ENCODE assay signal across 12 cellular contexts in genomic region chr12:67646775-67647174, GRCh38. TPM values are rescaled to one million over a fixed set of nuclear protein-coding genes. Genes with fewer than 3 reads are reported as not detected.
DNase-seq lines count a peak whose midpoint lies in the region; ATAC-seq and TF ChIP-seq lines count a peak whose summit lies in the region.
"Had no signal": no experiment of that assay in that cellular context is flagged by ENCODE, and none has a peak within 500 bp of the region (broad histone marks: within the 10 kb centered on the region; RNA-seq: fewer than 3 reads in every experiment).

No MANE protein-coding gene starts in this region.

- no peak overlapping the region for H2AFZ ChIP-seq in PC-9

- TF ChIP-seq CTCF in activated CD8-positive, alpha-beta T cell treated with anti-CD3 and anti-CD28 coated beads for 36 hours (IDR thresholded peaks at IDR 0.05) = no peak
- TF ChIP-seq CTCF in PC-9 (conservative IDR thresholded peaks at IDR 0.05) (no peak), sigmoid colon (IDR thresholded peaks at IDR 0.05) (no peak), mesothelial cell of epicardium (IDR thresholded peaks at IDR 0.05; ENCODE audit: unreplicated experiment) (no peak)

- H3K9me3 ChIP-seq in PC-9 (ENCODE audit: insufficient read depth, low read depth) (no peaks in the 10 kb centered on the region), iPS-15b (ENCODE audit: control insufficient read depth, insufficient read depth, low read length) (no peaks in the 10 kb centered on the region), sigmoid colon (no peaks in the 10 kb centered on the region)

- peak overlapping the region; percentile 98 for H3K27ac ChIP-seq in PC-9
- H3K27ac ChIP-seq in sigmoid colon = peak overlapping the region in 3 of 4 donors; percentile 98 to 100 (median 99)

- peak overlapping the region; percentile 89; the same call in 1 of the 2 replicates for H3K4me3 ChIP-seq in PC-9
- peak overlapping the region; percentile 85 for H3K4me3 ChIP-seq in iPS-15b (ENCODE audit: low read depth, low read length)
- no peak overlapping the region for H3K4me3 ChIP-seq in sigmoid colon

- peaks cover 19% of the 10 kb centered on the region for H3K36me3 Mint-ChIP-seq in activated CD8-positive, alpha-beta T cell treated with anti-CD3 and anti-CD28 coated beads, Interleukin-2, amount 10 ng/mL, durations not matched to agents 7 days and 5 days (ENCODE audit: low read depth)
- H3K36me3 Mint-ChIP-seq in activated CD8-positive, alpha-beta T cell treated with anti-CD3 and anti-CD28 coated beads for 36 hours (ENCODE audit: low read depth) = peaks cover 17% of the 10 kb centered on the region
- H3K36me3 Mint-ChIP-seq in mesothelial cell of epicardium = no peaks in the 10 kb centered on the region

- H3K79me2 ChIP-seq in PC-9 (ENCODE audit: low read depth) = peaks cover 32% of the 10 kb centered on the region

- no peaks in the 10 kb centered on the region for H3K9me2 ChIP-seq in PC-9 (ENCODE audit: insufficient read depth)

- H3K27ac Mint-ChIP-seq in activated CD8-positive, alpha-beta T cell treated with anti-CD3 and anti-CD28 coated beads, Interleukin-2, amount 10 ng/mL, durations not matched to agents 7 days and 5 days = no peak overlapping the region
- no peak overlapping the region for H3K27ac Mint-ChIP-seq in activated CD8-positive, alpha-beta T cell treated with anti-CD3 and anti-CD28 coated beads for 36 hours
- no peak overlapping the region for H3K27ac Mint-ChIP-seq in mesothelial cell of epicardium

- peak overlapping the region; percentile 99; the same call in 1 of the 2 replicates for H3K4me2 ChIP-seq in PC-9

- H3K36me3 ChIP-seq in PC-9 (ENCODE audit: low read depth) (peaks cover 8% of the 10 kb centered on the region; the same call in 1 of the 2 replicates), iPS-15b (ENCODE audit: control insufficient read depth, insufficient read depth, low read length) (no peaks in the 10 kb centered on the region), sigmoid colon (no peaks in the 10 kb centered on the region)

- no peak for TF ChIP-seq POLR2A in sigmoid colon (IDR thresholded peaks at IDR 0.05)

- ATAC-seq in activated CD8-positive, alpha-beta T cell treated with anti-CD3 and anti-CD28 coated beads, Interleukin-2, amount 10 ng/mL, durations not matched to agents 7 days and 5 days = no peak
- no peak for ATAC-seq in activated CD8-positive, alpha-beta T cell treated with anti-CD3 and anti-CD28 coated beads for 36 hours
- ATAC-seq in GM19467 (IDR thresholded peaks at IDR 0.05; ENCODE audit: unreplicated experiment) = no peak
- ATAC-seq: activated CD4-positive, alpha-beta T cell treated with anti-CD3 and anti-CD28 coated beads for 36 hours had no signal

- H3K4me1 ChIP-seq in PC-9 (replicated peaks; ENCODE audit: insufficient read depth) (peaks cover 41% of the 10 kb centered on the region), iPS-15b (ENCODE audit: control insufficient read depth, insufficient read depth, low read length) (peaks cover 5% of the 10 kb centered on the region), sigmoid colon (peaks cover 0 to 27% (median 17%) of the 10 kb centered on the region in 4 donors)

- WGBS in sigmoid colon, 2 donors = 84 to 91% methylated on average over 4 of the region's 4 CpGs

- POLR2A ChIA-PET in activated CD8-positive, alpha-beta T cell treated with anti-CD3 and anti-CD28 coated beads, Interleukin-2, amount 10 ng/mL, durations not matched to agents 7 days and 5 days (lab: Charles Lee) = no interaction called here
- POLR2A ChIA-PET in activated CD8-positive, alpha-beta T cell treated with anti-CD3 and anti-CD28 coated beads for 36 hours (lab: Charles Lee) = no interaction called here
- POLR2A ChIA-PET in PC-9 (lab: Charles Lee; ENCODE audit: unreplicated experiment) = interaction anchor here (0.7 kb wide), 1 partner anchor 169 kb away, joined by 4 read pairs; no protein-coding TSS in a partner anchor

- H3K27me3 Mint-ChIP-seq in activated CD8-positive, alpha-beta T cell treated with anti-CD3 and anti-CD28 coated beads, Interleukin-2, amount 10 ng/mL, durations not matched to agents 7 days and 5 days (ENCODE audit: low read depth) = no peaks in the 10 kb centered on the region
- H3K27me3 Mint-ChIP-seq in activated CD8-positive, alpha-beta T cell treated with anti-CD3 and anti-CD28 coated beads for 36 hours = no peaks in the 10 kb centered on the region
- no peaks in the 10 kb centered on the region for H3K27me3 Mint-ChIP-seq in mesothelial cell of epicardium (ENCODE audit: low read depth)
- H3K27me3 Mint-ChIP-seq: activated CD4-positive, alpha-beta T cell treated with anti-CD3 and anti-CD28 coated beads for 36 hours had no signal

- H3K27me3 ChIP-seq in PC-9 (ENCODE audit: insufficient read depth, low read depth) (no peaks in the 10 kb centered on the region), iPS-15b (ENCODE audit: control insufficient read depth, insufficient read depth, low read length) (no peaks in the 10 kb centered on the region), sigmoid colon (no peaks in the 10 kb centered on the region)

- peak overlapping the region; percentile 10 for H3K4me3 Mint-ChIP-seq in activated CD8-positive, alpha-beta T cell treated with anti-CD3 and anti-CD28 coated beads, Interleukin-2, amount 10 ng/mL, durations not matched to agents 7 days and 5 days
- H3K4me3 Mint-ChIP-seq in activated CD8-positive, alpha-beta T cell treated with anti-CD3 and anti-CD28 coated beads for 36 hours = no peak overlapping the region
- no peak overlapping the region for H3K4me3 Mint-ChIP-seq in mesothelial cell of epicardium

- intact Hi-C loops in activated CD8-positive, alpha-beta T cell treated with anti-CD3 and anti-CD28 coated beads for 36 hours (cut with micrococcal nuclease) = loop anchor here (2.0 kb wide), 1 partner anchor 16 kb away; no protein-coding TSS in a partner anchor
- intact Hi-C loops in PC-9 (cut with micrococcal nuclease; ENCODE audit: unreplicated experiment) (loop anchor here (1.0 to 5.0 kb wide), 5 partner anchors 54 to 374 kb away; no protein-coding TSS in a partner anchor), sigmoid colon (cut with DNase I) (loop anchor here (5.0 kb wide), 4 partner anchors 111 to 289 kb away; no protein-coding TSS in a partner anchor)

- no peaks in the 10 kb centered on the region for H3K9me3 Mint-ChIP-seq in activated CD8-positive, alpha-beta T cell treated with anti-CD3 and anti-CD28 coated beads, Interleukin-2, amount 10 ng/mL, durations not matched to agents 7 days and 5 days (ENCODE audit: insufficient read depth)
- no peaks in the 10 kb centered on the region for H3K9me3 Mint-ChIP-seq in activated CD8-positive, alpha-beta T cell treated with anti-CD3 and anti-CD28 coated beads for 36 hours
- H3K9me3 Mint-ChIP-seq in mesothelial cell of epicardium = no peaks in the 10 kb centered on the region

- H4K20me1 ChIP-seq in PC-9 (ENCODE audit: insufficient read depth) = peaks cover 13% of the 10 kb centered on the region

- CTCF ChIA-PET in activated CD8-positive, alpha-beta T cell treated with anti-CD3 and anti-CD28 coated beads, Interleukin-2, amount 10 ng/mL, durations not matched to agents 7 days and 5 days (lab: Charles Lee) = interaction anchor here (1.5 kb wide), 2 partner anchors 9 to 15 kb away, joined by 3 read pairs; no protein-coding TSS in a partner anchor
- CTCF ChIA-PET in activated CD8-positive, alpha-beta T cell treated with anti-CD3 and anti-CD28 coated beads for 36 hours (lab: Charles Lee) = interaction anchor here (0.9 kb wide), 1 partner anchor 10 kb away, joined by 3 read pairs; no protein-coding TSS in a partner anchor
- CTCF ChIA-PET in PC-9 (lab: Charles Lee) = no interaction called here

- H3F3A ChIP-seq in PC-9 (ENCODE audit: insufficient read depth, low read depth) = peaks cover 31% of the 10 kb centered on the region

- H3K9ac ChIP-seq in iPS-15b (ENCODE audit: low read depth, low read length) = no peak overlapping the region

- peaks cover 30% of the 10 kb centered on the region for H3K4me1 Mint-ChIP-seq in activated CD8-positive, alpha-beta T cell treated with anti-CD3 and anti-CD28 coated beads, Interleukin-2, amount 10 ng/mL, durations not matched to agents 7 days and 5 days (ENCODE audit: low read depth)
- peaks cover 22% of the 10 kb centered on the region for H3K4me1 Mint-ChIP-seq in activated CD8-positive, alpha-beta T cell treated with anti-CD3 and anti-CD28 coated beads for 36 hours (ENCODE audit: low read depth)
- peaks cover 24% of the 10 kb centered on the region for H3K4me1 Mint-ChIP-seq in mesothelial cell of epicardium

- BruUV-seq in PC-9 (replicated peaks; lab: Mats Ljungman, UMichigan) = no TSS peak

- TF ChIP-seq EP300 in sigmoid colon (IDR thresholded peaks at IDR 0.05) = no peak

- no peak for DNase-seq in activated CD8-positive, alpha-beta T cell treated with anti-CD3 and anti-CD28 coated beads, Interleukin-2, amount 10 ng/mL, durations not matched to agents 7 days and 5 days
- no peak for DNase-seq in activated CD8-positive, alpha-beta T cell treated with anti-CD3 and anti-CD28 coated beads for 36 hours
- DNase-seq in PC-9 (no peak), sigmoid colon (no peak), GM19240 (ENCODE audit: insufficient read length, low spot score) (no peak), mesothelial cell of epicardium (ENCODE audit: low spot score in 2 of 2, unreplicated experiment in 2 of 2) (no peak)
- DNase-seq: kidney glomerular epithelial cell, NCI-H1436, NCI-H510A had no signal

RNA-seq across cellular contexts. Expression of gene DYRK2, which starts 1.8 kb away (rescaled TPM):
- total RNA-seq in activated CD8-positive, alpha-beta T cell treated with anti-CD3 and anti-CD28 coated beads, Interleukin-2, amount 10 ng/mL, durations not matched to agents 7 days and 5 days = 10 to 100 TPM; 72.9 to 73.1 TPM
- total RNA-seq in activated CD8-positive, alpha-beta T cell treated with anti-CD3 and anti-CD28 coated beads for 36 hours = 10 to 100 TPM; 28.8 to 33.7 TPM
- total RNA-seq in PC-9 (2021) (42.9 and 55.6 TPM in 2 replicates), sigmoid colon (10 to 100 TPM; 17.6 to 32.4 (median 23.3) TPM), mesothelial cell of epicardium (53.7 to 54.6 TPM (median 53.7 TPM) in 3 replicates)
- polyA plus RNA-seq in sigmoid colon = 10 to 100 TPM; 22.8 to 32.8 (median 26.1) TPM

Comparison
In these comparisons a context has a peak if more than half of its experiments do, and no peak if none do; other contexts are left out.
1. H3K4me3 ChIP-seq: peak in PC-9 (single experiment) and iPS-15b (single experiment); none in sigmoid colon (0 of 4).